Comparison of ENCODE assay signal across 7 cellular contexts in the genomic region with DNA sequence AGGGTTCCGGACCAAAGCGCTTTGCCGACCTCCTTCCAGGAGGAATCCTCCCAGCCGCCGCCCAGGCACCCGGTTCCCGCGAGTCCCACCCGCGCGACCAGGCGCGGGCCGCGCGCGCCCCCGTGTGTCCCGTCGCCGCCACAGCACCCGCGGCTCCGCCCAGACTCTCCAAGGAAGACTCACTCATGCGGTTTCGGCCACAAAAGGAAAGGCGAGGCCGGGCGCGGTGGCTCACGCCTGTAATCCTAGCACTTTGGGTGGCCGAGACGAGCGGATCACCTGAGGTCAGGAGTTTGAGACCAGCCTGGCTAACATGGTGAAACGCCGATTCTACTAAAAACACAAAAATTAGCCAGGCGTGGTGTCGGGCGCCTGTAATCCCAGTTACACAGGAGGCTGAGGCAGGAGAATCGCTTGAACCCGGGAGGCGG. TPM values are rescaled to one million over a fixed set of nuclear protein-coding genes. Genes with fewer than 3 reads are reported as not detected.
DNase-seq lines count a peak whose midpoint lies in the region; TF ChIP-seq lines count a peak whose summit lies in the region.

No MANE protein-coding gene starts in this region.

- peaks cover 0 to 13% of the 10 kb centered on the region in 2 donors for H3K4me1 ChIP-seq in uterus

- H3K27me3 ChIP-seq in uterus, result no peaks in the 10 kb centered on the region

- no peak overlapping the region for H3K27ac ChIP-seq in uterus

- intact Hi-C loops in posterior cingulate gyrus (cut with DNase I), result loop anchor here (5.0 kb wide), 1 partner anchor 71 kb away; a partner anchor contains a TSS
- intact Hi-C loops in uterus (cut with DNase I; ENCODE audit: low total_unique reads), result no loop called here

- no peaks in the 10 kb centered on the region for H3K9me3 ChIP-seq in uterus

- TF ChIP-seq CTCF in GM12864 (IDR thresholded peaks at IDR 0.05; ENCODE audit: low read depth, low read length, missing control alignments) (peak; percentile 83), uterus (IDR thresholded peaks at IDR 0.05) (peak; percentile 64 to 96 (median 94))

- in situ Hi-C loops in SK-MEL-5 (cut with HindIII; ENCODE audit: low pct_unique_long_range_greater_than_20kb, low sequenced_read_pairs), result no loop called here

- TF ChIP-seq POLR2A in uterus (IDR thresholded peaks at IDR 0.05), result no peak

- no peak for DNase-seq in GM12864 (ENCODE audit: low read depth)
- DNase-seq in KG1 (lab: John Stamatoyannopoulos, UW), result peak; percentile 24
- DNase-seq in SK-MEL-5 (ENCODE audit: low read depth, low spot score), result peak; percentile 75
- DNase-seq in activated naive CD4-positive, alpha-beta T cell treated with Interleukin-2 at 50 U/mL for 16 hours, result peak; percentile 76
- DNase-seq in glomerular visceral epithelial cell (ENCODE audit: extremely low spot score), result peak; percentile 85
- peak; percentile 72 to 96 (median 82) for DNase-seq in posterior cingulate gyrus
- peak; percentile 63 to 85 for DNase-seq in uterus

- H3K36me3 ChIP-seq in uterus, result no peaks in the 10 kb centered on the region

- H3K4me3 ChIP-seq in GM12864 (ENCODE audit: low read depth, low read length) (peak overlapping the region; percentile 38), uterus (no peak overlapping the region)

RNA-seq across cellular contexts. Expression of a gene that starts 3.5 kb away (rescaled TPM):
- total RNA-seq in SK-MEL-5 (2014; rRNA removed; shearing (Covaris generic)), result 12.5 and 13.8 TPM in 2 replicates
- 61.0 and 75.3 TPM in 2 replicates for polyA plus RNA-seq in SK-MEL-5 (2015; cell fraction: cytosol; rRNA removed)
- polyA plus RNA-seq in SK-MEL-5 (2015; cell fraction: nucleus; rRNA removed), result 99.2 and 159 TPM in 2 replicates
- total RNA-seq in uterus, result 1 to 10 TPM in 1 of 4 donors, not detected in 3; 6.1 TPM

RNA-seq across cellular contexts. Expression of a gene that starts 14.6 kb away (rescaled TPM):
- 24.5 and 30.3 TPM in 2 replicates for total RNA-seq in SK-MEL-5 (2014; rRNA removed; shearing (Covaris generic))
- 49.8 and 56.9 TPM in 2 replicates for polyA plus RNA-seq in SK-MEL-5 (2015; cell fraction: cytosol; rRNA removed)
- polyA plus RNA-seq in SK-MEL-5 (2015; cell fraction: nucleus; rRNA removed), result 76.1 and 88.0 TPM in 2 replicates
- 1 to 10 TPM in 3 of 4 donors, under 1 TPM in 1; 0.26 to 4.8 (median 2.5) TPM for total RNA-seq in uterus

RNA-seq across cellular contexts. Expression of a gene that starts 19.6 kb away (rescaled TPM):
- total RNA-seq in SK-MEL-5 (2014; rRNA removed; shearing (Covaris generic)), result 3.7 and 4.5 TPM in 2 replicates
- polyA plus RNA-seq in SK-MEL-5 (2015; cell fraction: cytosol; rRNA removed), result 2.5 and 3.2 TPM in 2 replicates
- polyA plus RNA-seq in SK-MEL-5 (2015; cell fraction: nucleus; rRNA removed), result 9.8 and 10.8 TPM in 2 replicates
- total RNA-seq in uterus, result under 1 TPM in 1 of 4 donors, not detected in 3; 0.41 TPM

RNA-seq across cellular contexts. Expression of a gene that starts 29.0 kb away (rescaled TPM):
- total RNA-seq in SK-MEL-5 (2014; rRNA removed; shearing (Covaris generic)), result not detected in 2 replicates
- not detected in 2 replicates for polyA plus RNA-seq in SK-MEL-5 (2015; cell fraction: cytosol; rRNA removed)
- not detected in 2 replicates for polyA plus RNA-seq in SK-MEL-5 (2015; cell fraction: nucleus; rRNA removed)
- total RNA-seq in uterus, result 1 to 10 TPM in 1 of 4 donors, under 1 TPM in 1, not detected in 2; 0.21 to 1.8 TPM

RNA-seq across cellular contexts. Expression of a gene that starts 34.3 kb away (rescaled TPM):
- total RNA-seq in SK-MEL-5 (2014; rRNA removed; shearing (Covaris generic)), result not detected in 2 replicates
- polyA plus RNA-seq in SK-MEL-5 (2015; cell fraction: cytosol; rRNA removed), result 0.06 TPM in 1 of 2 replicates, not detected in the other
- not detected in 2 replicates for polyA plus RNA-seq in SK-MEL-5 (2015; cell fraction: nucleus; rRNA removed)
- 1 to 10 TPM in 1 of 4 donors, not detected in 3; 4.1 TPM for total RNA-seq in uterus
